10 cellular contexts compared by ENCODE assay signal in the genomic region with DNA sequence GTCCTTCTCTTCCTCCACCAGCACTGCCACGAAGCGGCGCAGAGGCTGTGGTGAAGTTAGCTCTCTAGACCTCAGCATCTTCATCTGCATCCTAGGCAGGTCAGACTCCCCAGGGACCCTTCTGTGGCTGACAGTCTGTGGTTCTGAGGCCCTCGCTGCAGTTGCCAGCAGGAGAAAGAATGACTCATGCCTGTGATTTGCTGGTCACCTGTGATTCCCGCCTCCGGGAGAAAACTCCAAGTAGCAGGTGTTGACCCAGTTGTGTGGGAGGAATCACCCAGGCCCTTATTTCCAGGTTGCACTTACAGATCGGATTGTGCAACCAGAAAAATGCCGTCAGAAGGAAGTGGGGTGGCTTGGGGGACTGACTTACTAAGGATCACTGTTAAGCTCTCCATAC.
A peak's percentile ranks its signal among the peaks of the same experiment; 100 is the strongest.
DNase-seq lines count a peak whose midpoint lies in the region; ATAC-seq lines count a peak whose summit lies in the region.
"Had no signal": no experiment of that assay in that cellular context is flagged by ENCODE, and none has a peak within 500 bp of the region (broad histone marks: within the 10 kb centered on the region; RNA-seq: fewer than 3 reads in every experiment).

No MANE protein-coding gene starts in this region.

- no peaks in the 10 kb centered on the region for H3K27me3 ChIP-seq in neuronal stem cell (ENCODE audit: control insufficient read depth in 3 of 3, insufficient read depth in 3 of 3, low read depth in 1 of 3, low read length in 3 of 3)
- H3K27me3 ChIP-seq: upper lobe of left lung had no signal

- peak; percentile 51 for ATAC-seq in HG02763 (IDR thresholded peaks at IDR 0.05; ENCODE audit: unreplicated experiment)

- H3K4me1 ChIP-seq in neuronal stem cell (ENCODE audit: control insufficient read depth in 2 of 2, insufficient read depth in 1 of 2, low read depth in 1 of 2, low read length in 2 of 2): peaks cover 9 to 42% of the 10 kb centered on the region in 2 donors

- DNase-seq in DMS53 (lab: John Stamatoyannopoulos, UW) (peak; percentile 56), DMS53 treated with DMSO at 0.1 percent for 48 hours (lab: John Stamatoyannopoulos, UW; ENCODE audit: unreplicated experiment) (no peak), NCI-H69 (lab: John Stamatoyannopoulos, UW) (peak; percentile 82), neuronal stem cell (ENCODE audit: low spot score) (no peak), COR-L47 (lab: John Stamatoyannopoulos, UW) (no peak), epidermal melanocyte (ENCODE audit: insufficient read length, low spot score) (no peak)
- DNase-seq in stimulated activated CD4-positive, alpha-beta T cell treated with anti-CD3 and anti-CD28 coated beads, Interleukin-4, amount 100 ng/mL, for 4 hours: no peak
- DNase-seq: activated CD4-positive, alpha-beta T cell treated with anti-CD3 and anti-CD28 coated beads, Interleukin-2, amount 10 ng/mL, durations not matched to agents 24 days and 14 days had no signal

- no peaks in the 10 kb centered on the region for H3K36me3 ChIP-seq in neuronal stem cell (replicated peaks in 1 of 2; ENCODE audit: control insufficient read depth in 2 of 2, insufficient read depth in 2 of 2, low read length in 2 of 2)
- H3K36me3 ChIP-seq: upper lobe of left lung had no signal

- no peak overlapping the region for H2AFZ ChIP-seq in neuronal stem cell (ENCODE audit: low read length)

- H4K91ac ChIP-seq in neuronal stem cell (ENCODE audit: low read depth, low read length, poor library complexity): no peak overlapping the region

- H2BK15ac ChIP-seq in neuronal stem cell (ENCODE audit: low read length): no peak overlapping the region

- no peaks in the 10 kb centered on the region for H3K79me1 ChIP-seq in neuronal stem cell (ENCODE audit: low read depth, low read length)

- no peaks in the 10 kb centered on the region for H3K9me3 ChIP-seq in neuronal stem cell (replicated peaks in 1 of 2; ENCODE audit: control insufficient read depth in 2 of 2, insufficient read depth in 1 of 2, low read depth in 1 of 2, low read length in 2 of 2)
- H3K9me3 ChIP-seq: upper lobe of left lung had no signal

- no peak overlapping the region for H2BK12ac ChIP-seq in neuronal stem cell (ENCODE audit: low read length)

- H3K23ac ChIP-seq in neuronal stem cell (ENCODE audit: low read depth, low read length, poor library complexity): peak overlapping the region; percentile 9

- peak overlapping the region; percentile 12 for H2AK5ac ChIP-seq in neuronal stem cell (ENCODE audit: low read depth, low read length)

- no peak overlapping the region for H3K18ac ChIP-seq in neuronal stem cell (ENCODE audit: low read length)

- H3K9ac ChIP-seq in neuronal stem cell (ENCODE audit: low read depth, low read length, poor library complexity): no peak overlapping the region

- H2BK120ac ChIP-seq in neuronal stem cell (ENCODE audit: low read depth, low read length): no peak overlapping the region

- no CpG with 5 or more reads among the region's 8 CpGs for WGBS in neuronal stem cell (ENCODE audit: extremely low coverage in 2 of 2, insufficient read length in 2 of 2, insufficient replicate concordance in 1 of 2), 2 donors

- H3K27ac ChIP-seq in neuronal stem cell (replicated peaks; ENCODE audit: low read length): no peak overlapping the region

- H3K4me3 ChIP-seq in neuronal stem cell (ENCODE audit: low read length in 2 of 2): no peak overlapping the region
- H3K4me3 ChIP-seq: upper lobe of left lung had no signal

- no peak overlapping the region for H4K8ac ChIP-seq in neuronal stem cell (ENCODE audit: low read depth, low read length)

- no peak overlapping the region for H3K14ac ChIP-seq in neuronal stem cell (ENCODE audit: low read length)

- H3K4me2 ChIP-seq in neuronal stem cell (ENCODE audit: insufficient read depth, low read length, poor library complexity, severe bottlenecking): no peak overlapping the region

- no peak overlapping the region for H2BK5ac ChIP-seq in neuronal stem cell (ENCODE audit: low read length)

- no peak overlapping the region for H3K4ac ChIP-seq in neuronal stem cell (ENCODE audit: low read length)

Comparison
In these comparisons a context has a peak if more than half of its experiments do, and no peak if none do; other contexts are left out.
1. DNase-seq: peak in DMS53 (single experiment) and NCI-H69 (single experiment); none in DMS53 treated with DMSO at 0.1 percent for 48 hours (single experiment), neuronal stem cell (single experiment), COR-L47 (single experiment), epidermal melanocyte (single experiment) and stimulated activated CD4-positive, alpha-beta T cell treated with anti-CD3 and anti-CD28 coated beads, Interleukin-4, amount 100 ng/mL, for 4 hours (0 of 2).